In genomic region chr2:67616749-67617148, GRCh38 we compare ENCODE assay signal across 11 cellular contexts.
DNase-seq lines count a peak whose midpoint lies in the region; ATAC-seq and TF ChIP-seq lines count a peak whose summit lies in the region.
"Had no signal": no experiment of that assay in that cellular context is flagged by ENCODE, and none has a peak within 500 bp of the region (broad histone marks: within the 10 kb centered on the region; RNA-seq: fewer than 3 reads in every experiment).

No MANE protein-coding gene starts in this region.

- 68 to 79% methylated on average over 1 of the region's 1 CpG for WGBS in testis, 2 donors

- intact Hi-C loops in left ventricle myocardium superior (cut with micrococcal nuclease) (no loop called here), testis (cut with DNase I; ENCODE audit: low total_unique reads) (no loop called here)

- peak; percentile 53 for DNase-seq in EH (ENCODE audit: low read depth)
- DNase-seq in left ventricle myocardium superior: peak; percentile 30
- no peak for DNase-seq in testis
- no peak for DNase-seq in HK-2 (ENCODE audit: unreplicated experiment)
- DNase-seq in DMS79 (lab: John Stamatoyannopoulos, UW): no peak
- DNase-seq in activated gamma-delta T cell treated with Interleukin-2 at 50 U/mL for 16 hours: no peak
- DNase-seq: DMS153, dorsolateral prefrontal cortex had no signal

- no peaks in the 10 kb centered on the region for H3K36me3 ChIP-seq in testis (ENCODE audit: low read depth, missing control alignments)
- H3K36me3 ChIP-seq: thoracic aorta had no signal

- TF ChIP-seq POLR2A in testis (IDR thresholded peaks at IDR 0.05): no peak

- H3K27me3 ChIP-seq in testis: no peaks in the 10 kb centered on the region
- H3K27me3 ChIP-seq: dorsolateral prefrontal cortex had no signal

- peak; percentile 75 for ATAC-seq in GM21515 (IDR thresholded peaks at IDR 0.05; ENCODE audit: unreplicated experiment)
- peak; percentile 85 for ATAC-seq in HG03558 (IDR thresholded peaks at IDR 0.05; ENCODE audit: extremely low read depth, unreplicated experiment)
- peak; percentile 90 for ATAC-seq in left ventricle myocardium superior

- H3K4me3 ChIP-seq in testis: no peak overlapping the region
- H3K4me3 ChIP-seq: dorsolateral prefrontal cortex, thoracic aorta had no signal

- TF ChIP-seq CTCF in testis (IDR thresholded peaks at IDR 0.05): no peak

- no peaks in the 10 kb centered on the region for H3K4me1 ChIP-seq in testis

- H3K9me3 ChIP-seq in testis: no peaks in the 10 kb centered on the region
- H3K9me3 ChIP-seq: thoracic aorta had no signal

- no peak overlapping the region for H3K27ac ChIP-seq in testis
- H3K27ac ChIP-seq: dorsolateral prefrontal cortex, thoracic aorta had no signal

Comparison
In these comparisons a context has a peak if more than half of its experiments do, and no peak if none do; other contexts are left out.
1. DNase-seq: peak in EH (single experiment) and left ventricle myocardium superior (single experiment); none in testis (single experiment), HK-2 (single experiment), DMS79 (single experiment) and activated gamma-delta T cell treated with Interleukin-2 at 50 U/mL for 16 hours (single experiment).
2. Peak in every context shown above with its lines, with median percentiles within 50 percentile points of each other: ATAC-seq.